1 cellular context compared by ENCODE assay signal in genomic region chr3:178048768-178049167, GRCh38.
TF ChIP-seq lines count a peak whose summit lies in the region.

No MANE protein-coding gene starts in this region.

TF ChIP-seq in K562, 482 proteins besides CTCF, POLR2A, EP300 and RAD21 (continued from another document and continues in another):
- TF ChIP-seq ZNF740 (CRISPR knock-in tag; IDR thresholded peaks at IDR 0.05) (no peak), ZNF740 (tag; IDR thresholded peaks at IDR 0.05) (no peak), XRCC4 (IDR thresholded peaks at IDR 0.05; ENCODE audit: extremely low read depth, insufficient read depth, insufficient read length) (no peak), CEBPB (tag; IDR thresholded peaks at IDR 0.05) (no peak), HDAC6 (IDR thresholded peaks at IDR 0.05; ENCODE audit: low read depth, low read length) (no peak), ATF6 (CRISPR knock-in tag; IDR thresholded peaks at IDR 0.05) (no peak), ELF2 (CRISPR knock-in tag; IDR thresholded peaks at IDR 0.05) (no peak), BRD9 (IDR thresholded peaks at IDR 0.05; ENCODE audit: low read depth, partially characterized antibody) (no peak), EWSR1 (IDR thresholded peaks at IDR 0.05; ENCODE audit: borderline replicate concordance, low read depth, partially characterized antibody) (no peak), CCNT2 (IDR thresholded peaks at IDR 0.05; ENCODE audit: borderline replicate concordance, extremely low read depth, insufficient read length, low read depth, low read length) (no peak), SETDB1 (IDR thresholded peaks at IDR 0.05; ENCODE audit: low read length) (no peak), RHOXF2B (CRISPR knock-in tag; conservative IDR thresholded peaks at IDR 0.05) (no peak), TAL1 (IDR thresholded peaks at IDR 0.05) (no peak), HOMEZ (CRISPR knock-in tag; IDR thresholded peaks at IDR 0.05) (no peak), ZC3H4 (CRISPR knock-in tag; IDR thresholded peaks at IDR 0.05; ENCODE audit: borderline replicate concordance) (no peak), TRIM28 (IDR thresholded peaks at IDR 0.05) (no peak), ZNF830 (CRISPR knock-in tag; IDR thresholded peaks at IDR 0.05) (no peak), ZNF512 (tag; IDR thresholded peaks at IDR 0.05) (no peak), ZHX1 (conservative IDR thresholded peaks at IDR 0.05; ENCODE audit: low read length) (no peak), DIDO1 (tag; IDR thresholded peaks at IDR 0.05; ENCODE audit: low read depth) (no peak), ZNF23 (CRISPR knock-in tag; IDR thresholded peaks at IDR 0.05) (no peak), ZNF583 (CRISPR knock-in tag; IDR thresholded peaks at IDR 0.05) (no peak), ZNF133 (CRISPR knock-in tag; IDR thresholded peaks at IDR 0.05) (no peak), RB1 (IDR thresholded peaks at IDR 0.05; ENCODE audit: low read depth) (no peak), MXI1 (IDR thresholded peaks at IDR 0.05; ENCODE audit: low read depth, low read length) (no peak), ILK (tag; IDR thresholded peaks at IDR 0.05; ENCODE audit: borderline replicate concordance, low read depth) (no peak), ZNF449 (CRISPR knock-in tag; IDR thresholded peaks at IDR 0.05) (no peak), ERF (CRISPR knock-in tag; IDR thresholded peaks at IDR 0.05) (no peak), FOXO4 (CRISPR knock-in tag; IDR thresholded peaks at IDR 0.05) (no peak), LEF1 (IDR thresholded peaks at IDR 0.05) (no peak), ZNF589 (CRISPR knock-in tag; IDR thresholded peaks at IDR 0.05; ENCODE audit: low read depth) (peak; percentile 96), PCBP2 (IDR thresholded peaks at IDR 0.05; ENCODE audit: low read depth, low read length, poor library complexity, severe bottlenecking) (no peak), CCAR2 (IDR thresholded peaks at IDR 0.05; ENCODE audit: low read depth, low read length) (no peak), POLR2H (tag; IDR thresholded peaks at IDR 0.05; ENCODE audit: low read depth) (peak; percentile 87), ZFP1 (CRISPR knock-in tag; IDR thresholded peaks at IDR 0.05) (no peak), ATF4 (CRISPR knock-in tag; IDR thresholded peaks at IDR 0.05) (peak; percentile 87), FOXK2 (conservative IDR thresholded peaks at IDR 0.05 in 1 of 2, IDR thresholded peaks at IDR 0.05 in 1 of 2; ENCODE audit: low read depth in 2 of 2) (no peak), BRF1 (IDR thresholded peaks at IDR 0.05; ENCODE audit: borderline replicate concordance, extremely low read depth, insufficient read length) (no peak), NCOA4 (IDR thresholded peaks at IDR 0.05; ENCODE audit: partially characterized antibody) (no peak), ZNF224 (CRISPR knock-in tag; IDR thresholded peaks at IDR 0.05) (no peak), NUFIP1 (IDR thresholded peaks at IDR 0.05; ENCODE audit: partially characterized antibody) (no peak), SIX5 (IDR thresholded peaks at IDR 0.05; ENCODE audit: borderline replicate concordance in 1 of 2, insufficient read depth in 1 of 2, low read depth in 1 of 2, low read length in 2 of 2) (no peak), AFF1 (IDR thresholded peaks at IDR 0.05; ENCODE audit: low read depth in 1 of 2, partially characterized antibody in 2 of 2) (no peak), THRAP3 (IDR thresholded peaks at IDR 0.05; ENCODE audit: borderline replicate concordance) (no peak), ZNF778 (CRISPR knock-in tag; IDR thresholded peaks at IDR 0.05) (no peak)
- TF ChIP-seq, protein P1, sequence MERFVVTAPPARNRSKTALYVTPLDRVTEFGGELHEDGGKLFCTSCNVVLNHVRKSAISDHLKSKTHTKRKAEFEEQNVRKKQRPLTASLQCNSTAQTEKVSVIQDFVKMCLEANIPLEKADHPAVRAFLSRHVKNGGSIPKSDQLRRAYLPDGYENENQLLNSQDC (CRISPR knock-in tag; IDR thresholded peaks at IDR 0.05), result no peak
- TF ChIP-seq, protein P2, sequence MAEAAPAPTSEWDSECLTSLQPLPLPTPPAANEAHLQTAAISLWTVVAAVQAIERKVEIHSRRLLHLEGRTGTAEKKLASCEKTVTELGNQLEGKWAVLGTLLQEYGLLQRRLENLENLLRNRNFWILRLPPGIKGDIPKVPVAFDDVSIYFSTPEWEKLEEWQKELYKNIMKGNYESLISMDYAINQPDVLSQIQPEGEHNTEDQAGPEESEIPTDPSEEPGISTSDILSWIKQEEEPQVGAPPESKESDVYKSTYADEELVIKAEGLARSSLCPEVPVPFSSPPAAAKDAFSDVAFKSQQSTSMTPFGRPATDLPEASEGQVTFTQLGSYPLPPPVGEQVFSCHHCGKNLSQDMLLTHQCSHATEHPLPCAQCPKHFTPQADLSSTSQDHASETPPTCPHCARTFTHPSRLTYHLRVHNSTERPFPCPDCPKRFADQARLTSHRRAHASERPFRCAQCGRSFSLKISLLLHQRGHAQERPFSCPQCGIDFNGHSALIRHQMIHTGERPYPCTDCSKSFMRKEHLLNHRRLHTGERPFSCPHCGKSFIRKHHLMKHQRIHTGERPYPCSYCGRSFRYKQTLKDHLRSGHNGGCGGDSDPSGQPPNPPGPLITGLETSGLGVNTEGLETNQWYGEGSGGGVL (CRISPR knock-in tag; IDR thresholded peaks at IDR 0.05), result no peak
